ENCODE assay signal across 23 cellular contexts in the genomic region with DNA sequence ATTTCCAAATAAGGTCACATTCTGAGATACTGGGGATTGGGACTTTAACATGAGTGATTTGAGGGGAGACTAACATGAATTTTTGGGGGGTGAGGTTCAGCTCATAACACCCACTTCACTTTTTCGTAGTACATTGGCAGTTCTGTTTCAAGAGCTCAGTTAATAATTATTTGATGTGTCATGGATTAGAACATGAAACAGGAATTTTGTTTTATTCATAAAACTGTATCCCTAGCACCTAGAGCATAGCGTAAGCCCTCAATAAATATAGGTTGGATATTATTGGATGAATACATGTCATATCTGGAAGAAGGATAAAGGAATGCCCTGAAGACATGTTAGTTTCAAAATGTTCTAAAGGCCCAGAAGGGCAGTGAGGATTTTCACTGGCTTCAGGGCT.
DNase-seq lines count a peak whose midpoint lies in the region; ATAC-seq and TF ChIP-seq lines count a peak whose summit lies in the region.
"Had no signal": no experiment of that assay in that cellular context is flagged by ENCODE, and none has a peak within 500 bp of the region (broad histone marks: within the 10 kb centered on the region; RNA-seq: fewer than 3 reads in every experiment).

No MANE protein-coding gene starts in this region.

- H2AK5ac ChIP-seq in mesenchymal stem cell (ENCODE audit: low read length, severe bottlenecking) = no peak overlapping the region

- H2AFZ ChIP-seq in mesenchymal stem cell (ENCODE audit: low read depth, low read length) = no peak overlapping the region
- H2AFZ ChIP-seq: PC-9 had no signal

- no peak overlapping the region for H3K23ac ChIP-seq in mesenchymal stem cell (ENCODE audit: low read length in 2 of 2)

- H3K14ac ChIP-seq in mesenchymal stem cell (ENCODE audit: low read length in 2 of 2) = no peak overlapping the region

- H4K91ac ChIP-seq in mesenchymal stem cell (ENCODE audit: low read length) = no peak overlapping the region

- WGBS in mesenchymal stem cell = 100% methylated on average over 1 of the region's 2 CpGs

- H3K27ac Mint-ChIP-seq in CD4-positive, alpha-beta T cell = peak overlapping the region; percentile 60
- H3K27ac Mint-ChIP-seq in activated T-helper 2 cell treated with anti-CD3 and anti-CD28 coated beads, Interferon-gamma antibody, Interleukin-2, Interleukin-4, amounts not matched to agents 10 μg/mL and 5 μg/mL and 100 μg/mL, durations not matched to agents 14 hours and 24 hours and 36 hours = peak overlapping the region; percentile 52
- H3K27ac Mint-ChIP-seq: activated CD4-positive, alpha-beta memory T cell treated with anti-CD3 and anti-CD28 coated beads, Interleukin-2, amount 10 ng/mL, durations not matched to agents 7 days and 5 days had no signal

- H4K8ac ChIP-seq in mesenchymal stem cell (ENCODE audit: low read length) = no peak overlapping the region

- no peaks in the 10 kb centered on the region for H3K9me3 Mint-ChIP-seq in CD4-positive, alpha-beta T cell
- H3K9me3 Mint-ChIP-seq in activated T-helper 2 cell treated with anti-CD3 and anti-CD28 coated beads, Interferon-gamma antibody, Interleukin-2, Interleukin-4, amounts not matched to agents 10 μg/mL and 5 μg/mL and 100 μg/mL, durations not matched to agents 14 hours and 24 hours and 36 hours = no peaks in the 10 kb centered on the region
- H3K9me3 Mint-ChIP-seq: activated CD4-positive, alpha-beta memory T cell treated with anti-CD3 and anti-CD28 coated beads, Interleukin-2, amount 10 ng/mL, durations not matched to agents 7 days and 5 days had no signal

- peaks cover 5% of the 10 kb centered on the region for H3K36me3 Mint-ChIP-seq in CD4-positive, alpha-beta T cell (ENCODE audit: low read depth)
- H3K36me3 Mint-ChIP-seq in activated T-helper 2 cell treated with anti-CD3 and anti-CD28 coated beads, Interferon-gamma antibody, Interleukin-2, Interleukin-4, amounts not matched to agents 10 μg/mL and 5 μg/mL and 100 μg/mL, durations not matched to agents 14 hours and 24 hours and 36 hours (ENCODE audit: low read depth) = peaks cover 38% of the 10 kb centered on the region

- H3K4me3 Mint-ChIP-seq in CD4-positive, alpha-beta T cell = no peak overlapping the region
- no peak overlapping the region for H3K4me3 Mint-ChIP-seq in activated T-helper 2 cell treated with anti-CD3 and anti-CD28 coated beads, Interferon-gamma antibody, Interleukin-2, Interleukin-4, amounts not matched to agents 10 μg/mL and 5 μg/mL and 100 μg/mL, durations not matched to agents 14 hours and 24 hours and 36 hours (ENCODE audit: low read depth)
- H3K4me3 Mint-ChIP-seq: activated CD4-positive, alpha-beta memory T cell treated with anti-CD3 and anti-CD28 coated beads, Interleukin-2, amount 10 ng/mL, durations not matched to agents 7 days and 5 days had no signal

- peak overlapping the region; percentile 10 for H2BK5ac ChIP-seq in mesenchymal stem cell (ENCODE audit: low read depth, low read length, poor library complexity, severe bottlenecking)

- no peaks in the 10 kb centered on the region for H3K27me3 Mint-ChIP-seq in CD4-positive, alpha-beta T cell
- no peaks in the 10 kb centered on the region for H3K27me3 Mint-ChIP-seq in activated T-helper 2 cell treated with anti-CD3 and anti-CD28 coated beads, Interferon-gamma antibody, Interleukin-2, Interleukin-4, amounts not matched to agents 10 μg/mL and 5 μg/mL and 100 μg/mL, durations not matched to agents 14 hours and 24 hours and 36 hours (ENCODE audit: low read depth)
- H3K27me3 Mint-ChIP-seq: activated CD4-positive, alpha-beta memory T cell treated with anti-CD3 and anti-CD28 coated beads, Interleukin-2, amount 10 ng/mL, durations not matched to agents 7 days and 5 days had no signal

- DNase-seq in CD4-positive, alpha-beta T cell = no peak
- peak; percentile 45 for DNase-seq in HS-27A (ENCODE audit: low read depth)
- DNase-seq in activated T-helper 2 cell treated with anti-CD3 and anti-CD28 coated beads, Interferon-gamma antibody, Interleukin-2, Interleukin-4, amounts not matched to agents 10 μg/mL and 5 μg/mL and 100 μg/mL, durations not matched to agents 14 hours and 24 hours and 36 hours (ENCODE audit: low spot score) = no peak
- DNase-seq in mesenchymal stem cell = no peak
- no peak for DNase-seq in AG08395 (ENCODE audit: low spot score)
- no peak for DNase-seq in HuH-7 (ENCODE audit: low spot score)
- DNase-seq in central memory CD4-positive, alpha-beta T cell = no peak
- DNase-seq in NCI-H2227 treated with DMSO at 0.1 percent for 48 hours (lab: John Stamatoyannopoulos, UW) = no peak
- DNase-seq: activated CD4-positive, alpha-beta memory T cell treated with anti-CD3 and anti-CD28 coated beads, Interleukin-2, amount 10 ng/mL, durations not matched to agents 7 days and 5 days; activated gamma-delta T cell; dorsolateral prefrontal cortex; kidney; midbrain; NCI-H2081 treated with DMSO at 0.1 percent for 48 hours; NCI-H526 treated with DMSO at 0.1 percent for 48 hours; PC-9; right lobe of liver; stimulated activated CD4-positive, alpha-beta T cell treated with anti-CD3 and anti-CD28 coated beads, Interleukin-4, amount 100 ng/mL, for 24 hours; stimulated activated CD8-positive, alpha-beta memory T cell treated with anti-CD3 and anti-CD28 coated beads, Interleukin-4, amount 100 ng/mL, for 48 hours had no signal

- H2BK15ac ChIP-seq in mesenchymal stem cell (ENCODE audit: low read depth, poor library complexity, severe bottlenecking) = no peak overlapping the region

- H3K27me3 ChIP-seq in CD4-positive, alpha-beta T cell (ENCODE audit: control insufficient read depth, insufficient read depth, low read length) = no peaks in the 10 kb centered on the region
- no peaks in the 10 kb centered on the region for H3K27me3 ChIP-seq in mesenchymal stem cell (ENCODE audit: control insufficient read depth in 1 of 2, insufficient read depth in 1 of 2, low read length in 2 of 2)
- H3K27me3 ChIP-seq: BLaER1, dorsolateral prefrontal cortex, neutrophil, right lobe of liver had no signal

- peaks cover 71% of the 10 kb centered on the region for H3K4me1 Mint-ChIP-seq in CD4-positive, alpha-beta T cell (ENCODE audit: low read depth)
- peaks cover 67% of the 10 kb centered on the region for H3K4me1 Mint-ChIP-seq in activated T-helper 2 cell treated with anti-CD3 and anti-CD28 coated beads, Interferon-gamma antibody, Interleukin-2, Interleukin-4, amounts not matched to agents 10 μg/mL and 5 μg/mL and 100 μg/mL, durations not matched to agents 14 hours and 24 hours and 36 hours (ENCODE audit: low read depth)

- no peaks in the 10 kb centered on the region for H3K36me3 ChIP-seq in mesenchymal stem cell (ENCODE audit: control insufficient read depth in 1 of 2, insufficient read depth in 2 of 2, low read depth in 1 of 2, low read length in 2 of 2)
- H3K36me3 ChIP-seq: BLaER1, neutrophil, right lobe of liver, thoracic aorta had no signal

- peak overlapping the region; percentile 45 for H3K9ac ChIP-seq in mesenchymal stem cell (ENCODE audit: low read length)
- H3K9ac ChIP-seq: BLaER1 had no signal

- no peak overlapping the region for H2BK12ac ChIP-seq in mesenchymal stem cell (ENCODE audit: low read length in 2 of 2)

- no peak for ATAC-seq in CD4-positive, alpha-beta T cell (ENCODE audit: poor library complexity)

- no peak for TF ChIP-seq CTCF in CD4-positive, alpha-beta T cell (IDR thresholded peaks at IDR 0.05)

- H3K4ac ChIP-seq in mesenchymal stem cell (ENCODE audit: low read depth in 1 of 2, low read length in 2 of 2) = no peak overlapping the region

- POLR2A ChIA-PET in CD4-positive, alpha-beta T cell (lab: Charles Lee) = no interaction called here

- CTCF ChIA-PET in CD4-positive, alpha-beta T cell (lab: Charles Lee) = no interaction called here

- no peaks in the 10 kb centered on the region for H3K9me3 ChIP-seq in CD4-positive, alpha-beta T cell (ENCODE audit: control insufficient read depth, low read length)
- no peaks in the 10 kb centered on the region for H3K9me3 ChIP-seq in mesenchymal stem cell (ENCODE audit: control insufficient read depth, low read length)
- H3K9me3 ChIP-seq: neutrophil, right lobe of liver, thoracic aorta had no signal

- peaks cover 6% of the 10 kb centered on the region for H3K4me1 ChIP-seq in mesenchymal stem cell (ENCODE audit: control insufficient read depth, insufficient read depth, low read depth, low read length)

- H3K4me3 ChIP-seq in mesenchymal stem cell (ENCODE audit: insufficient read depth in 1 of 2, low read depth in 1 of 2, low read length in 2 of 2) = no peak overlapping the region
- H3K4me3 ChIP-seq: BLaER1, dorsolateral prefrontal cortex, PC-9, right lobe of liver, thoracic aorta had no signal

- intact Hi-C loops in CD4-positive, alpha-beta T cell (cut with DNase I, micrococcal nuclease) = loop anchor here in 1 of 2 experiments (5.0 to 10.0 kb wide), 4 partner anchors 35 to 253 kb away; a partner anchor contains a TSS
- intact Hi-C loops in activated T-helper 2 cell treated with anti-CD3 and anti-CD28 coated beads, Interferon-gamma antibody, Interleukin-2, Interleukin-4, amounts not matched to agents 10 μg/mL and 5 μg/mL and 100 μg/mL, durations not matched to agents 14 hours and 24 hours and 36 hours (cut with micrococcal nuclease) = loop anchor here (10.0 kb wide), 1 partner anchor 123 kb away; no protein-coding TSS in a partner anchor

- peaks cover 16% of the 10 kb centered on the region for H3K79me1 ChIP-seq in mesenchymal stem cell (replicated peaks; ENCODE audit: low read length, poor library complexity, severe bottlenecking)

- no peak overlapping the region for H2BK120ac ChIP-seq in mesenchymal stem cell (ENCODE audit: low read depth, low read length)

- no peak overlapping the region for H3K4me2 ChIP-seq in mesenchymal stem cell (ENCODE audit: low read length, poor library complexity, severe bottlenecking)
- H3K4me2 ChIP-seq: BLaER1, PC-9 had no signal

- H3K18ac ChIP-seq in mesenchymal stem cell (ENCODE audit: low read depth in 1 of 2, low read length in 2 of 2) = no peak overlapping the region

- H3K27ac ChIP-seq in CD4-positive, alpha-beta T cell (ENCODE audit: low read depth, low read length) = no peak overlapping the region
- peak overlapping the region; percentile 91 for H3K27ac ChIP-seq in mesenchymal stem cell (ENCODE audit: low read length, poor library complexity, severe bottlenecking)
- H3K27ac ChIP-seq: BLaER1, dorsolateral prefrontal cortex, neutrophil, PC-9, right lobe of liver, thoracic aorta, VCaP had no signal
